In the genomic region with DNA sequence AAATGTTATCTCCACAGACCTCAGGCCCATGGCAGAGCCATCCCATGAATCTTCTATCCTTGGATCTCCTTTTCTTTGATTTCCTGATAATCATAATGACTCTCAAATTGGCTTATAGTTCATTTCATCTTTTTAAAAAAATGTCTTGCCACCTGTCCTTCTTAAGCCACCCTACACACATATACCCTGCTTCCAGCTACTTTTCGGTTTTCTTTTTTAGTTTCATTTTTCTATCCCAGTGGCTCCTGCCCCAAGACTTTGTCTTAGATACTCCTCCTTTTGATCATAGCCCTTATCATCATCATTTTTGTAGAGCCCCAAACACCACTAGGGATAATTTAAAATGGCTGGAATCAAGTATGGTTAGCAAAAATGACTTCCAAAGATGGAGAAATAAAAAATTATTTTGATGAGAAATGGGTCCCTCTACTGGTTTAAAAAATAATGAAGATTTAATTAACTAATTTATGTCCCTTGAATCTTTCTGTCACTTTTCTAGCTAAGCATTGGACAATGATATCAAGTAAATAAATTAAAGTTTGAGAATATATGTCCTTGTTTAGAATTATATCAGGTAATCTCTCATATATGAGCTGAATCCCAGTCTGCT, we compare ENCODE assay signal across 14 cellular contexts.
DNase-seq lines count a peak whose midpoint lies in the region; ATAC-seq, FAIRE-seq and TF ChIP-seq lines count a peak whose summit lies in the region.
"Had no signal": no experiment of that assay in that cellular context is flagged by ENCODE, and none has a peak within 500 bp of the region (broad histone marks: within the 10 kb centered on the region; RNA-seq: fewer than 3 reads in every experiment).

No MANE protein-coding gene starts in this region.

- H3F3A ChIP-seq in PC-3 (ENCODE audit: low read length, unreplicated experiment) = no peaks in the 10 kb centered on the region

- no peak; a peak in 1 of 5 replicates for TF ChIP-seq RAD21 in A549 (conservative IDR thresholded peaks at IDR 0.05 in 1 of 2, IDR thresholded peaks at IDR 0.05 in 1 of 2)

- no peaks in the 10 kb centered on the region for H3K9me3 Mint-ChIP-seq in H9

- no peaks in the 10 kb centered on the region for H4K20me1 ChIP-seq in H9 (ENCODE audit: control insufficient read depth, insufficient read depth, insufficient read length)
- no peaks in the 10 kb centered on the region for H4K20me1 ChIP-seq in PC-3 (ENCODE audit: low read length)

- H3K23me2 ChIP-seq in H9 (ENCODE audit: insufficient read length, low read depth, low read length, poor library complexity, severe bottlenecking) = no peaks in the 10 kb centered on the region

- no peak overlapping the region for H3K4me3 ChIP-seq in A549
- H3K4me3 ChIP-seq in PC-3 (ENCODE audit: low read length) = no peak overlapping the region
- H3K4me3 ChIP-seq: K562 had no signal

- H3K27ac ChIP-seq in A549 (no peak overlapping the region), H9 (ENCODE audit: insufficient read length, low read depth, low read length) (no peak overlapping the region), PC-3 (ENCODE audit: low read length) (no peak overlapping the region)
- H3K27ac ChIP-seq: neutrophil had no signal

- H2BK120ac ChIP-seq in H9 (ENCODE audit: low read depth, low read length, poor library complexity, severe bottlenecking) = no peak overlapping the region

- H3K9me3 ChIP-seq in A549 (no peaks in the 10 kb centered on the region), H9 (ENCODE audit: control insufficient read depth, low read depth, low read length) (no peaks in the 10 kb centered on the region), PC-3 (ENCODE audit: low read length) (no peaks in the 10 kb centered on the region)
- H3K9me3 ChIP-seq: neutrophil had no signal

- H4K91ac ChIP-seq in H9 (ENCODE audit: insufficient read length, low read depth, low read length) = no peak overlapping the region

- no peak overlapping the region for H4K8ac ChIP-seq in H9 (replicated peaks; ENCODE audit: insufficient read length, low read depth, low read length)

- H2AFZ ChIP-seq in H9 (ENCODE audit: low read length) (no peak overlapping the region), PC-3 (ENCODE audit: low read length) (peak overlapping the region; percentile 47; the same call in 1 of the 2 replicates)

- H3K79me1 ChIP-seq in H9 (ENCODE audit: insufficient read depth, low read depth, low read length, poor library complexity, severe bottlenecking) = no peaks in the 10 kb centered on the region

- H3K9ac ChIP-seq in H9 (ENCODE audit: extremely low read depth, insufficient read length, low read length) (no peak overlapping the region), PC-3 (ENCODE audit: low read length) (no peak overlapping the region)

- no peak overlapping the region for H3K56ac ChIP-seq in H9 (ENCODE audit: insufficient read length, low read depth, low read length)

- DNase-seq in A549 (ENCODE audit: low read depth in 1 of 2, low spot score in 1 of 2) (no peak), H9 (no peak), PC-3 (peak; percentile 36), foreskin melanocyte (peak; percentile 17), GM10266 (ENCODE audit: extremely low spot score) (no peak), GM10248 (ENCODE audit: extremely low spot score) (no peak), cerebellar cortex (ENCODE audit: low spot score) (no peak), NCI-H146 (lab: John Stamatoyannopoulos, UW) (no peak)
- DNase-seq: activated naive CD4-positive, alpha-beta T cell; effector memory CD4-positive, alpha-beta T cell; stimulated activated CD4-positive, alpha-beta T cell treated with anti-CD3 and anti-CD28 coated beads, Interleukin-4, amount 100 ng/mL, for 4 hours; substantia nigra had no signal

- TF ChIP-seq CTCF in A549 (IDR thresholded peaks at IDR 0.05) = peak; percentile 26; the same call in 2 of the 3 replicates
- peak; percentile 46; the same call in 2 of the 3 replicates for TF ChIP-seq CTCF in H9 (conservative IDR thresholded peaks at IDR 0.05)
- TF ChIP-seq CTCF in PC-3 (conservative IDR thresholded peaks at IDR 0.05; ENCODE audit: low read depth, low read length) = peak; percentile 52
- TF ChIP-seq CTCF in GM10266 (IDR thresholded peaks at IDR 0.05; ENCODE audit: control insufficient read depth, insufficient read depth, low read depth, missing control alignments) = no peak
- TF ChIP-seq CTCF in GM10248 (IDR thresholded peaks at IDR 0.05; ENCODE audit: control extremely low read depth, extremely low read depth, low read depth, missing control alignments) = no peak

- TF ChIP-seq POLR2A in A549 (IDR thresholded peaks at IDR 0.05; ENCODE audit: low read length) = no peak

- H4K5ac ChIP-seq in H9 (ENCODE audit: insufficient read length, low read depth, low read length) = no peak overlapping the region

- no peak overlapping the region for H3K18ac ChIP-seq in H9 (ENCODE audit: insufficient read length, low read depth, low read length)

- H3K23ac ChIP-seq in H9 (ENCODE audit: insufficient read length, low read depth, low read length) = no peak overlapping the region

- H3K4me1 ChIP-seq in A549 = no peaks in the 10 kb centered on the region
- no peaks in the 10 kb centered on the region for H3K4me1 ChIP-seq in H9 (ENCODE audit: insufficient read depth, low read length)
- no peaks in the 10 kb centered on the region for H3K4me1 ChIP-seq in PC-3 (ENCODE audit: insufficient read depth, low read length)

- POLR2A ChIA-PET in A549 (lab: Yijun Ruan, JAX) (no interaction called here), PC-3 (lab: Charles Lee; ENCODE audit: unreplicated experiment) (no interaction called here), GM10248 (lab: Yijun Ruan, JAX) (no interaction called here)

- H2BK15ac ChIP-seq in H9 (ENCODE audit: low read depth, low read length) = no peak overlapping the region

- H3K36me3 Mint-ChIP-seq in H9 (ENCODE audit: insufficient read depth in 1 of 3, low read depth in 3 of 3) = no peaks in the 10 kb centered on the region

- intact Hi-C loops in PC-3 (cut with micrococcal nuclease) = loop anchor here (1.0 to 5.0 kb wide), 3 partner anchors 287 to 423 kb away; no protein-coding TSS in a partner anchor

- H2AK5ac ChIP-seq in H9 (ENCODE audit: insufficient read length, low read length) = no peak overlapping the region

- no peak overlapping the region for H2BK20ac ChIP-seq in H9 (ENCODE audit: low read depth, low read length, poor library complexity, severe bottlenecking)

- H2BK5ac ChIP-seq in H9 (ENCODE audit: insufficient read length, low read length) = no peak overlapping the region

- no peak overlapping the region for H2BK12ac ChIP-seq in H9 (ENCODE audit: insufficient read length, low read depth, low read length)

- TF ChIP-seq EP300 in A549 (IDR thresholded peaks at IDR 0.05) = no peak

- WGBS in A549 (ENCODE audit: missing lambda C conversion rate) = 52% methylated on average over 1 of the region's 1 CpG
- no CpG with 5 or more reads among the region's 1 CpG for WGBS in H9 (ENCODE audit: extremely low coverage, insufficient read length, low lambda C conversion rate)

- BruUV-seq in PC-3 (replicated peaks; lab: Mats Ljungman, UMichigan) = no TSS peak

- no peaks in the 10 kb centered on the region for H3K4me1 Mint-ChIP-seq in H9

- no peak overlapping the region for H3T11ph ChIP-seq in H9 (ENCODE audit: low read length)

- no peak overlapping the region for H3K27ac Mint-ChIP-seq in H9

- CTCF ChIA-PET in A549 (lab: Yijun Ruan, JAX) = interaction anchor here (0.8 to 1.4 kb wide), 5 partner anchors 35 to 423 kb away, joined by 3 to 6 read pairs (median 3); no protein-coding TSS in a partner anchor
- CTCF ChIA-PET in PC-3 (lab: Charles Lee) = interaction anchor here (0.7 to 1.2 kb wide), 5 partner anchors 291 to 715 kb away, joined by 3 to 7 read pairs (median 3); no protein-coding TSS in a partner anchor
- CTCF ChIA-PET in GM10248 (lab: Yijun Ruan, JAX) = interaction anchor here (0.6 to 1.7 kb wide), 6 partner anchors 10 to 364 kb away, joined by 3 to 7 read pairs (median 4); no protein-coding TSS in a partner anchor

- no peaks in the 10 kb centered on the region for H3K36me3 ChIP-seq in PC-3 (ENCODE audit: low read depth, low read length)
- H3K36me3 ChIP-seq: neutrophil had no signal

- no peak overlapping the region for H3K4ac ChIP-seq in H9 (ENCODE audit: low read depth, low read length)

- H3K14ac ChIP-seq in H9 (ENCODE audit: insufficient read depth, low read length) = no peak overlapping the region

- no peaks in the 10 kb centered on the region for H3K27me3 Mint-ChIP-seq in H9 (ENCODE audit: low read depth)

- H3K27me3 ChIP-seq in H9 (ENCODE audit: insufficient read depth, low read length) = no peaks in the 10 kb centered on the region
- no peaks in the 10 kb centered on the region for H3K27me3 ChIP-seq in PC-3 (ENCODE audit: low read length)
- H3K27me3 ChIP-seq: neutrophil had no signal

- H3K9me2 ChIP-seq in PC-3 (replicated peaks; ENCODE audit: low read length) = no peaks in the 10 kb centered on the region

- H3K4me3 Mint-ChIP-seq in H9 = no peak overlapping the region

- H3K79me2 ChIP-seq in H9 (ENCODE audit: insufficient read depth, low read length) = no peaks in the 10 kb centered on the region
- H3K79me2 ChIP-seq in PC-3 (ENCODE audit: low read length) = no peaks in the 10 kb centered on the region

- H3K4me2 ChIP-seq in A549 (peak overlapping the region; percentile 37), H9 (ENCODE audit: insufficient read depth, insufficient read length, low read length) (no peak overlapping the region), PC-3 (ENCODE audit: low read length) (no peak overlapping the region)

- FAIRE-seq in A549 (lab: Jason Lieb, UNC) = no peak

- ATAC-seq in A549 (no peak), PC-3 (peak; percentile 22; the same call in 1 of the 2 replicates)
- ATAC-seq: K562 had no signal

TF ChIP-seq in A549, 52 proteins besides CTCF, POLR2A, EP300 and RAD21:
- no peak for TF ChIP-seq SREBF2 (IDR thresholded peaks at IDR 0.05)

Comparison
In these comparisons a context has a peak if more than half of its experiments do, and no peak if none do; other contexts are left out.
1. DNase-seq: peak in PC-3 (single experiment) and foreskin melanocyte (single experiment); none in A549 (0 of 2), H9 (single experiment), GM10266 (single experiment), GM10248 (single experiment), cerebellar cortex (single experiment) and NCI-H146 (single experiment).
2. CTCF ChIP-seq: peak in A549 (single experiment), H9 (single experiment) and PC-3 (single experiment); none in GM10266 (single experiment) and GM10248 (single experiment).